In genomic region chr14:68178282-68178681, GRCh38 we compare ENCODE assay signal across 1 cellular context.
TF ChIP-seq lines count a peak whose summit lies in the region.

No MANE protein-coding gene starts in this region.

TF ChIP-seq in GM23338, 12 proteins besides CTCF, POLR2A, EP300 and RAD21:
- TF ChIP-seq ETS1 (IDR thresholded peaks at IDR 0.05): no peak
- no peak for TF ChIP-seq EZH2 (IDR thresholded peaks at IDR 0.05; ENCODE audit: low read depth, unreplicated experiment)
- no peak for TF ChIP-seq ZNF114 (CRISPR knock-in tag; IDR thresholded peaks at IDR 0.05)
- no peak for TF ChIP-seq ZNF462 (CRISPR knock-in tag; IDR thresholded peaks at IDR 0.05)
